1 cellular context compared by ENCODE assay signal in the genomic region with DNA sequence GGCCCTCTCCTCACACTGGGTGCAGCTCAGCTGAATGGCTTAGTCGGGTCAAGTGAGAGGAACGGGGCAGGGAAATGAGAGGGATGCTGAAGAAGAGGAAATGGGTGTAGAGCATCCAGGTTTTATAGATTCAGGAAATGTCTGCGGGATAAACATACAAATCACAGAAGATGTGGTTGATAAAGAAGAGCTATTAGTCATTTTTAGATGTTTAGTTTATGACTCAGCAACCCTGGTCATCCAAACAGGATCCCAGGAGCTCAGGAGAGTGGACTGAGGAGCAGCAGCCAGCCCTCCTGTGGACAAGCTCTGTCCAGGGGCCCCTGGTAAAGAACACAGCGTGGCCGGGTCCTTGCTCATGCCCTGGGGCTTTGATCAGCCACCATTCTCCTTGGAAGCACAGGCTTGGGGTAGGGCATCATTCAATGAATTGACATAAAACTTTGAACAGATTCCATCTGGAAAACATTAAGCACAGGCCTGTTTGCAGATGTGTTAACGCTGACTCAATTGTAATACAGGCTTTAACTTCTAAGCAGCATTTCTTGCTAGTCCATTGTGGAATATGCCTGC.
TF ChIP-seq lines count a peak whose summit lies in the region.

No MANE protein-coding gene starts in this region.

TF ChIP-seq in SK-N-SH, 30 proteins besides CTCF, POLR2A, EP300 and RAD21 (continued from another document):
- TF ChIP-seq TAF1 (IDR thresholded peaks at IDR 0.05; ENCODE audit: borderline replicate concordance, low read depth, low read length) (peak; percentile 42; the same call in 1 of the 2 replicates), NRF1 (IDR thresholded peaks at IDR 0.05; ENCODE audit: low read depth, low read length) (no peak), MAX (IDR thresholded peaks at IDR 0.05; ENCODE audit: low read depth) (peak; percentile 84), SIN3A (IDR thresholded peaks at IDR 0.05; ENCODE audit: borderline replicate concordance, low read depth, low read length) (peak; percentile 79; the same call in 1 of the 2 replicates), GATA2 (CRISPR knock-in tag; IDR thresholded peaks at IDR 0.05) (no peak), RFX5 (IDR thresholded peaks at IDR 0.05; ENCODE audit: low read length) (no peak), YY1 (IDR thresholded peaks at IDR 0.05; ENCODE audit: low read depth) (peak; percentile 72; the same call in 1 of the 2 replicates), FOSL2 (IDR thresholded peaks at IDR 0.05; ENCODE audit: borderline replicate concordance, low read depth) (peak; percentile 97), TCF12 (IDR thresholded peaks at IDR 0.05) (peak; percentile 98), ELF1 (IDR thresholded peaks at IDR 0.05) (peak; percentile 56; the same call in 1 of the 2 replicates), RCOR1 (IDR thresholded peaks at IDR 0.05; ENCODE audit: low read length) (no peak; the same call in 1 of the 2 replicates), EZH2phosphoT487 (IDR thresholded peaks at IDR 0.05; ENCODE audit: borderline replicate concordance, low read depth) (no peak), USF1 (IDR thresholded peaks at IDR 0.05; ENCODE audit: borderline replicate concordance, low read depth) (0 out of 2 replicates have a peak, but pooled peaks have one; percentile 31), MXI1 (IDR thresholded peaks at IDR 0.05; ENCODE audit: low read depth, low read length) (no peak; the same call in 1 of the 2 replicates)
- TF ChIP-seq, protein P1, sequence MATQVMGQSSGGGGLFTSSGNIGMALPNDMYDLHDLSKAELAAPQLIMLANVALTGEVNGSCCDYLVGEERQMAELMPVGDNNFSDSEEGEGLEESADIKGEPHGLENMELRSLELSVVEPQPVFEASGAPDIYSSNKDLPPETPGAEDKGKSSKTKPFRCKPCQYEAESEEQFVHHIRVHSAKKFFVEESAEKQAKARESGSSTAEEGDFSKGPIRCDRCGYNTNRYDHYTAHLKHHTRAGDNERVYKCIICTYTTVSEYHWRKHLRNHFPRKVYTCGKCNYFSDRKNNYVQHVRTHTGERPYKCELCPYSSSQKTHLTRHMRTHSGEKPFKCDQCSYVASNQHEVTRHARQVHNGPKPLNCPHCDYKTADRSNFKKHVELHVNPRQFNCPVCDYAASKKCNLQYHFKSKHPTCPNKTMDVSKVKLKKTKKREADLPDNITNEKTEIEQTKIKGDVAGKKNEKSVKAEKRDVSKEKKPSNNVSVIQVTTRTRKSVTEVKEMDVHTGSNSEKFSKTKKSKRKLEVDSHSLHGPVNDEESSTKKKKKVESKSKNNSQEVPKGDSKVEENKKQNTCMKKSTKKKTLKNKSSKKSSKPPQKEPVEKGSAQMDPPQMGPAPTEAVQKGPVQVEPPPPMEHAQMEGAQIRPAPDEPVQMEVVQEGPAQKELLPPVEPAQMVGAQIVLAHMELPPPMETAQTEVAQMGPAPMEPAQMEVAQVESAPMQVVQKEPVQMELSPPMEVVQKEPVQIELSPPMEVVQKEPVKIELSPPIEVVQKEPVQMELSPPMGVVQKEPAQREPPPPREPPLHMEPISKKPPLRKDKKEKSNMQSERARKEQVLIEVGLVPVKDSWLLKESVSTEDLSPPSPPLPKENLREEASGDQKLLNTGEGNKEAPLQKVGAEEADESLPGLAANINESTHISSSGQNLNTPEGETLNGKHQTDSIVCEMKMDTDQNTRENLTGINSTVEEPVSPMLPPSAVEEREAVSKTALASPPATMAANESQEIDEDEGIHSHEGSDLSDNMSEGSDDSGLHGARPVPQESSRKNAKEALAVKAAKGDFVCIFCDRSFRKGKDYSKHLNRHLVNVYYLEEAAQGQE (IDR thresholded peaks at IDR 0.05; ENCODE audit: low read depth, low read length): no peak; the same call in 1 of the 2 replicates
